Comparison of ENCODE assay signal across 9 cellular contexts in the genomic region with DNA sequence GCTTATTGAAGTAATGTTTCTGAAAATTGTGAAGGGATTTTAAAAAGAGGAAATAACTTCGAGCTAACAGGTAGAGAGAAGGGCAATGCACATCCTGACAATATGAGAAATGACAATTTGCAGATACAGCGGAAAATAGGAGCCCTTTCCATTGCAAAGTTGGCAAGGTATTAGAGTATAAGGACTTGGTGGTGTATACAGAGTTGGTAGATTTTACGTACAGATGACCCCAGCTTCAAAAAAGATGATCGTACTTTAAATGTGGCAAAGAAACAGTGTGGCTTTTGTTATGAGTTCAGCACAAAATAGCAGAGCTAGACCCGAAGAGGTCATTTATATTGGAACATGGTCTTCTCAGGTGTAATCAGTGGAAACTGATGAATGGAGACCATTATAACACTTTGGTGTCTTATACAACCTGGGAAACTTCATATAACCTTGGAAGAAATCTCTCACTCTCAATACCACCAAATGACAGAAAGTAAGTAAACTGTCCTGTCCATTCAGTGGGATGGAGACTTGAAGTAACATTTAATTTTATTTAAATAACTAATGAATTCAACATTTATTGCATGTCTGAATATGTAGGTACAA. TPM values are rescaled to one million over a fixed set of nuclear protein-coding genes. Genes with fewer than 3 reads are reported as not detected.
A peak's percentile ranks its signal among the peaks of the same experiment; 100 is the strongest.
DNase-seq lines count a peak whose midpoint lies in the region; ATAC-seq and TF ChIP-seq lines count a peak whose summit lies in the region.
"Had no signal": no experiment of that assay in that cellular context is flagged by ENCODE, and none has a peak within 500 bp of the region (broad histone marks: within the 10 kb centered on the region; RNA-seq: fewer than 3 reads in every experiment).

No MANE protein-coding gene starts in this region.

- POLR2A ChIA-PET in GM10248 (lab: Yijun Ruan, JAX), result no interaction called here

- H3K36me3 ChIP-seq in GM23248 (ENCODE audit: low read depth) (no peaks in the 10 kb centered on the region), ascending aorta (no peaks in the 10 kb centered on the region)

- peak overlapping the region; percentile 65 for H2AFZ ChIP-seq in GM23248

- no peaks in the 10 kb centered on the region for H3K27me3 ChIP-seq in GM23248 (replicated peaks; ENCODE audit: insufficient read depth)
- H3K27me3 ChIP-seq in ascending aorta, result no peaks in the 10 kb centered on the region

- intact Hi-C loops in ascending aorta (cut with DNase I), result no loop called here

- CTCF ChIA-PET in GM10248 (lab: Yijun Ruan, JAX), result interaction anchor here (1.0 to 3.2 kb wide), 6 partner anchors 33 to 118 kb away, joined by 3 to 10 read pairs (median 5); no protein-coding TSS in a partner anchor

- DNase-seq in A172 (ENCODE audit: low spot score) (peak; percentile 22), GM23248 (peak; percentile 10), ascending aorta (ENCODE audit: low spot score in 2 of 2) (no peak), myocyte (ENCODE audit: low read depth) (peak; percentile 41), hypothalamus (lab: John Stamatoyannopoulos, UW) (no peak), GM10248 (ENCODE audit: extremely low spot score) (no peak), NCI-H774 (lab: John Stamatoyannopoulos, UW) (no peak)

- peak overlapping the region; percentile 99 for H3K4me2 ChIP-seq in GM23248 (ENCODE audit: unreplicated experiment)

- ATAC-seq in GM19467 (IDR thresholded peaks at IDR 0.05; ENCODE audit: unreplicated experiment), result no peak

- H3K9me2 ChIP-seq in GM23248 (ENCODE audit: insufficient read depth), result no peaks in the 10 kb centered on the region

- in situ Hi-C loops in GM23248 (cut with MboI), result no loop called here

- 64 to 67% methylated on average over 5 of the region's 5 CpGs for WGBS in GM23248 (ENCODE audit: low coverage in 1 of 2, low lambda C conversion rate in 2 of 2, missing lambda C conversion rate in 2 of 2), 2 experiments

- H3K9me3 ChIP-seq in GM23248 (ENCODE audit: low read depth) (no peaks in the 10 kb centered on the region), ascending aorta (peaks cover 0 to 3% of the 10 kb centered on the region in 2 donors)

- TF ChIP-seq CTCF in ascending aorta (IDR thresholded peaks at IDR 0.05) (no peak), GM10248 (IDR thresholded peaks at IDR 0.05; ENCODE audit: control extremely low read depth, extremely low read depth, low read depth, missing control alignments) (no peak)

- peaks cover 69% of the 10 kb centered on the region for H3K79me2 ChIP-seq in GM23248 (ENCODE audit: insufficient read depth)

- H3K4me1 ChIP-seq in GM23248 (ENCODE audit: insufficient read depth) (peaks cover 28% of the 10 kb centered on the region), ascending aorta (no peaks in the 10 kb centered on the region)

- H3F3A ChIP-seq in GM23248 (ENCODE audit: insufficient read depth), result peaks cover 20% of the 10 kb centered on the region

- peak overlapping the region; percentile 68 for H3K9ac ChIP-seq in GM23248

- H4K20me1 ChIP-seq in GM23248 (ENCODE audit: insufficient read depth), result no peaks in the 10 kb centered on the region

- peak overlapping the region; percentile 78 for H3K4me3 ChIP-seq in GM23248
- H3K4me3 ChIP-seq in ascending aorta, result peak overlapping the region; percentile 23 to 52

- H3K27ac ChIP-seq in GM23248, result no peak overlapping the region
- H3K27ac ChIP-seq in ascending aorta, result no peak overlapping the region

RNA-seq across cellular contexts. Expression of gene CLEC2B, which starts 2.3 kb away (rescaled TPM):
- 19.7 and 22.7 TPM in 2 replicates for total RNA-seq in A172 (2014; rRNA removed; shearing (Covaris generic))
- total RNA-seq in GM23248 (2014; rRNA removed; shearing (Covaris generic)), result 6.2 and 7.2 TPM in 2 replicates
- polyA plus RNA-seq in GM23248 (2016; fragmentation: Nextera tagmentation; extraction: Ambion mirVana), result 11.7 and 12.2 TPM in 2 replicates
- total RNA-seq in ascending aorta (1.1 TPM), myocyte (8.9 and 15.2 TPM in 2 replicates)
- 5.1 TPM for polyA plus RNA-seq in myocyte (2012)

RNA-seq across cellular contexts. Expression of gene KLRF2, which starts 14.4 kb away (rescaled TPM):
- not detected in 2 replicates for total RNA-seq in A172 (2014; rRNA removed; shearing (Covaris generic))
- total RNA-seq in GM23248 (2014; rRNA removed; shearing (Covaris generic)), result not detected in 2 replicates
- not detected in 2 replicates for polyA plus RNA-seq in GM23248 (2016; fragmentation: Nextera tagmentation; extraction: Ambion mirVana)
- total RNA-seq in ascending aorta (not detected), myocyte (not detected in 2 replicates)
- polyA plus RNA-seq in myocyte (2012), result not detected
- total RNA-seq: mucosa of gallbladder had no signal

RNA-seq across cellular contexts. Expression of gene KLRF1, which starts 39.6 kb away (rescaled TPM):
- total RNA-seq in A172 (2014; rRNA removed; shearing (Covaris generic)), result not detected in 2 replicates
- not detected in 2 replicates for total RNA-seq in GM23248 (2014; rRNA removed; shearing (Covaris generic))
- polyA plus RNA-seq in GM23248 (2016; fragmentation: Nextera tagmentation; extraction: Ambion mirVana), result not detected in 2 replicates
- total RNA-seq in ascending aorta (not detected), myocyte (not detected in 2 replicates)
- polyA plus RNA-seq in myocyte (2012), result not detected
- total RNA-seq: mucosa of gallbladder had no signal

Comparison
In these comparisons a context has a peak if more than half of its experiments do, and no peak if none do; other contexts are left out.
1. DNase-seq: peak in A172 (single experiment), GM23248 (single experiment) and myocyte (single experiment); none in ascending aorta (0 of 2), hypothalamus (0 of 51), GM10248 (single experiment) and NCI-H774 (single experiment).